35 cellular contexts compared by ENCODE assay signal in genomic region chr17:60300011-60300410, GRCh38.
"Had no signal": no experiment of that assay in that cellular context is flagged by ENCODE, and none has a peak within 500 bp of the region (broad histone marks: within the 10 kb centered on the region; RNA-seq: fewer than 3 reads in every experiment).

No MANE protein-coding gene starts in this region.

- H3K27me3 ChIP-seq: adrenal gland, body of pancreas, esophagus squamous epithelium, foreskin keratinocyte, gastroesophageal sphincter, heart right ventricle had no signal

- H3K27ac Mint-ChIP-seq: activated B cell treated with CpG ODN at 0.5 μM for 24 hours; activated CD8-positive, alpha-beta T cell treated with anti-CD3 and anti-CD28 coated beads for 36 hours; activated naive CD8-positive, alpha-beta T cell; activated T-helper 17 cell treated with anti-CD3 and anti-CD28 coated beads, Interleukin-2, amount 50 U/mL, for 72 hours; T-helper 17 cell; T-helper 2 cell treated with Interferon-gamma antibody and Interleukin-4, amounts not matched to agents 5 μg/mL and 100 μg/mL, for 36 hours had no signal

- FAIRE-seq: colon, endometrium, endothelial cell of umbilical vein had no signal

- H3K27ac ChIP-seq: adrenal gland, body of pancreas, epithelial cell of prostate, esophagus squamous epithelium, foreskin keratinocyte, gastroesophageal sphincter, heart right ventricle, WERI-Rb-1 had no signal

- H3K9me3 ChIP-seq: adrenal gland, body of pancreas, esophagus squamous epithelium, gastroesophageal sphincter, heart right ventricle had no signal

- H3K4me3 ChIP-seq: adrenal gland, body of pancreas, esophagus squamous epithelium, gastroesophageal sphincter, heart right ventricle had no signal

- H3K4me1 ChIP-seq: esophagus squamous epithelium, foreskin keratinocyte had no signal

- H3K4me3 Mint-ChIP-seq: activated B cell treated with CpG ODN at 0.5 μM for 24 hours; activated CD8-positive, alpha-beta T cell treated with anti-CD3 and anti-CD28 coated beads for 36 hours; activated naive CD8-positive, alpha-beta T cell; activated T-cell treated with anti-CD3 and anti-CD28 coated beads, Interleukin-2, amount 50 U/mL, for 4 hours; activated T-helper 17 cell treated with anti-CD3 and anti-CD28 coated beads, Interleukin-2, amount 50 U/mL, for 72 hours; T-helper 17 cell; T-helper 2 cell treated with Interferon-gamma antibody and Interleukin-4, amounts not matched to agents 5 μg/mL and 100 μg/mL, for 36 hours had no signal

- H3K36me3 ChIP-seq: adrenal gland, gastroesophageal sphincter, WERI-Rb-1 had no signal

- DNase-seq: activated B cell treated with CpG ODN at 0.5 μM for 24 hours; activated CD4-positive, alpha-beta T cell treated with anti-CD3 and anti-CD28 coated beads for 48 hours; activated CD4-positive, alpha-beta T cell treated with anti-CD3 and anti-CD28 coated beads, Interleukin-2, amount 50 U/mL, for 1 hour; activated CD4-positive, alpha-beta T cell treated with anti-CD3 and anti-CD28 coated beads, Interleukin-2, amount 50 U/mL, for 48 hours; activated CD8-positive, alpha-beta memory T cell treated with anti-CD3 and anti-CD28 coated beads for 24 hours; activated CD8-positive, alpha-beta T cell treated with anti-CD3 and anti-CD28 coated beads for 36 hours; activated effector memory CD4-positive, alpha-beta T cell treated with Interleukin-2 at 50 U/mL for 16 hours; activated gamma-delta T cell treated with Interleukin-2 at 50 U/mL for 16 hours; activated naive CD4-positive, alpha-beta T cell treated with anti-CD3 and anti-CD28 coated beads, Interleukin-2, amount 50 U/mL, for 16 hours; activated naive CD4-positive, alpha-beta T cell treated with Interleukin-2 at 50 U/mL for 16 hours; activated T-cell treated with anti-CD3 and anti-CD28 coated beads, Interleukin-2, amount 50 U/mL, for 4 hours; adrenal gland; amygdala; aorta; body of pancreas; caudate nucleus; cortex of kidney; dermis blood vessel endothelial cell; effector CD4-positive, alpha-beta T cell; esophagus squamous epithelium; foreskin keratinocyte; heart right ventricle; T-helper 1 cell; T-helper 17 cell; T1000; WERI-Rb-1 had no signal

- H3K9me3 Mint-ChIP-seq: activated CD8-positive, alpha-beta T cell treated with anti-CD3 and anti-CD28 coated beads for 36 hours; activated T-cell treated with anti-CD3 and anti-CD28 coated beads, Interleukin-2, amount 50 U/mL, for 4 hours; activated T-helper 17 cell treated with anti-CD3 and anti-CD28 coated beads, Interleukin-2, amount 50 U/mL, for 72 hours; T-helper 2 cell treated with Interferon-gamma antibody and Interleukin-4, amounts not matched to agents 5 μg/mL and 100 μg/mL, for 36 hours had no signal

- ATAC-seq: activated CD4-positive, CD25-positive, alpha-beta regulatory T cell treated with anti-CD3 and anti-CD28 coated beads, Interleukin-2, amount 50 U/mL, for 24 hours; activated CD8-positive, alpha-beta T cell treated with anti-CD3 and anti-CD28 coated beads for 36 hours; activated T-cell treated with anti-CD3 and anti-CD28 coated beads, Interleukin-2, amount 50 U/mL, for 4 hours; activated T-helper 17 cell treated with anti-CD3 and anti-CD28 coated beads, Interleukin-2, amount 50 U/mL, for 72 hours; body of pancreas; foreskin keratinocyte; gastroesophageal sphincter; heart right ventricle; T-helper 17 cell had no signal

- H3K27me3 Mint-ChIP-seq: activated B cell treated with CpG ODN at 0.5 μM for 24 hours; activated CD8-positive, alpha-beta T cell treated with anti-CD3 and anti-CD28 coated beads for 36 hours; activated naive CD8-positive, alpha-beta T cell; activated T-helper 17 cell treated with anti-CD3 and anti-CD28 coated beads, Interleukin-2, amount 50 U/mL, for 72 hours; T-helper 17 cell had no signal
